ENCODE assay signal across 8 cellular contexts in genomic region chr18:3664563-3665178, GRCh38.
DNase-seq lines count a peak whose midpoint lies in the region; ATAC-seq, FAIRE-seq and TF ChIP-seq lines count a peak whose summit lies in the region.

No MANE protein-coding gene starts in this region.

- peaks cover 8% of the 10 kb centered on the region for H3K4me1 ChIP-seq in GM12878 (ENCODE audit: control insufficient read depth, insufficient read depth, low read length)

- H3K9me3 Mint-ChIP-seq in nephron, result peaks cover 7% of the 10 kb centered on the region
- H3K9me3 Mint-ChIP-seq in immature natural killer cell, result no peaks in the 10 kb centered on the region

- H3K9me3 ChIP-seq in GM12878 (replicated peaks; ENCODE audit: control insufficient read depth, insufficient read depth, low read length), result no peaks in the 10 kb centered on the region; the same call in 2 of the 3 replicates

- WGBS in GM12878 (ENCODE audit: insufficient coverage, insufficient replicate concordance, low lambda C conversion rate, missing lambda C conversion rate), result 39% methylated on average over 6 of the region's 6 CpGs

- H3K27me3 ChIP-seq in GM12878 (replicated peaks in 1 of 2; ENCODE audit: control insufficient read depth in 2 of 2, insufficient read depth in 2 of 2, low read length in 1 of 2), result no peaks in the 10 kb centered on the region

- no peak overlapping the region for H2AFZ ChIP-seq in GM12878 (ENCODE audit: control insufficient read depth, low read depth, low read length)

- H3K36me3 Mint-ChIP-seq in nephron (ENCODE audit: low read depth), result peaks cover 6% of the 10 kb centered on the region
- H3K36me3 Mint-ChIP-seq in immature natural killer cell, result no peaks in the 10 kb centered on the region

- intact Hi-C loops in GM12878 (cut with micrococcal nuclease; ENCODE audit: unreplicated experiment), result loop anchor here (5.0 kb wide), 2 partner anchors 212 to 487 kb away; partner anchors contain the start of gene TGIF1

- CTCF ChIA-PET in GM12878 (lab: Yijun Ruan, JAX), result interaction anchor here (0.6 to 10.1 kb wide), 32 partner anchors 11 to 1393 kb away, joined by 3 to 204 read pairs (median 7); no protein-coding TSS in a partner anchor

- no peak overlapping the region for H3K4me2 ChIP-seq in GM12878 (ENCODE audit: control insufficient read depth, insufficient read depth)

- in situ Hi-C loops in GM12878 (cut with MboI), result loop anchor here (5.0 kb wide), 1 partner anchor 382 kb away; no protein-coding TSS in a partner anchor

- H3K27ac Mint-ChIP-seq in nephron, result peak overlapping the region; percentile 86 to 98 (median 94)
- no peak overlapping the region for H3K27ac Mint-ChIP-seq in immature natural killer cell

- FAIRE-seq in GM12878 (lab: Jason Lieb, UNC), result no peak

- POLR2A ChIA-PET in GM12878 (lab: Charles Lee), result interaction anchor here (0.6 to 0.7 kb wide), 3 partner anchors 32 to 158 kb away, joined by 3 to 5 read pairs (median 3); no protein-coding TSS in a partner anchor

- no peaks in the 10 kb centered on the region for H3K79me2 ChIP-seq in GM12878 (ENCODE audit: control insufficient read depth, insufficient read depth, low read length)

- ATAC-seq in GM12878 (no peak), GM19023 (IDR thresholded peaks at IDR 0.05; ENCODE audit: unreplicated experiment) (no peak), GM18517 (IDR thresholded peaks at IDR 0.05; ENCODE audit: unreplicated experiment) (no peak)

- H3K4me3 ChIP-seq in GM12878, result no peak overlapping the region

- no peak overlapping the region for H3K27ac ChIP-seq in GM12878 (ENCODE audit: control insufficient read depth, insufficient read depth)

- SMC1A ChIA-PET in GM12878 (lab: Charles Lee; ENCODE audit: uncharacterized antibody, unreplicated experiment), result interaction anchor here (0.6 to 4.0 kb wide), 26 partner anchors 9 to 399 kb away, joined by 3 to 72 read pairs (median 5); no protein-coding TSS in a partner anchor

- DNase-seq in GF-D8 (lab: John Stamatoyannopoulos, UW), result peak; percentile 67
- peak; percentile 17 for DNase-seq in NCI-H82 treated with DMSO at 0.1 percent for 48 hours (lab: John Stamatoyannopoulos, UW; ENCODE audit: unreplicated experiment)
- DNase-seq in GM12878 (ENCODE audit: low read depth, low spot score), result no peak
- no peak for DNase-seq in HPDE6-E6E7 (ENCODE audit: extremely low spot score)
- no peak for DNase-seq in immature natural killer cell

- no peak for TF ChIP-seq EP300 in GM12878 (IDR thresholded peaks at IDR 0.05; ENCODE audit: borderline replicate concordance in 1 of 2, control insufficient read depth in 1 of 2, low read depth in 2 of 2, low read length in 2 of 2)

- no peak overlapping the region for H3K9ac ChIP-seq in GM12878 (ENCODE audit: control insufficient read depth, insufficient read depth, low read length)

- no peaks in the 10 kb centered on the region for H4K20me1 ChIP-seq in GM12878 (ENCODE audit: control insufficient read depth, insufficient read depth)

- no peak for TF ChIP-seq RAD21 in GM12878 (IDR thresholded peaks at IDR 0.05; ENCODE audit: insufficient read depth, low read depth, low read length)

- TF ChIP-seq CTCF in GM12878 (IDR thresholded peaks at IDR 0.05 in 2 of 3, conservative IDR thresholded peaks at IDR 0.05 in 1 of 3; ENCODE audit: control insufficient read depth in 2 of 3, extremely low read depth in 1 of 3, insufficient read depth in 1 of 3, low read depth in 3 of 3, low read length in 3 of 3) (no peak), nephron (IDR thresholded peaks at IDR 0.05; ENCODE audit: unreplicated experiment in 3 of 3) (peak in 2 of 3 experiments; percentile 15 to 18)

- no peak for TF ChIP-seq POLR2A in GM12878 (IDR thresholded peaks at IDR 0.05; ENCODE audit: low read depth, low read length)

- H3K4me1 Mint-ChIP-seq in nephron (peaks cover 24% of the 10 kb centered on the region), immature natural killer cell (peaks cover 4 to 9% of the 10 kb centered on the region in 2 donors)

- H3K4me3 Mint-ChIP-seq in nephron, result peak overlapping the region in 1 of 3 experiments; percentile 4
- H3K4me3 Mint-ChIP-seq in immature natural killer cell, result no peak overlapping the region

- BruUV-seq in GM12878 (replicated peaks; lab: Mats Ljungman, UMichigan), result no TSS peak

- RAD21 ChIA-PET in GM12878 (lab: Charles Lee; ENCODE audit: unreplicated experiment), result interaction anchor here (0.7 to 4.4 kb wide), 16 partner anchors 11 to 413 kb away, joined by 3 to 76 read pairs (median 6); no protein-coding TSS in a partner anchor

- H3K27me3 Mint-ChIP-seq in nephron (ENCODE audit: low read depth) (no peaks in the 10 kb centered on the region), immature natural killer cell (ENCODE audit: low read depth in 3 of 3) (peaks cover 0 to 6% (median 0%) of the 10 kb centered on the region in 3 donors)

- H3K36me3 ChIP-seq in GM12878 (ENCODE audit: control insufficient read depth in 2 of 2, insufficient read depth in 2 of 2, low read length in 1 of 2), result no peaks in the 10 kb centered on the region

TF ChIP-seq in GM12878, 131 proteins besides CTCF, POLR2A, EP300 and RAD21:
- TF ChIP-seq, protein P1, sequence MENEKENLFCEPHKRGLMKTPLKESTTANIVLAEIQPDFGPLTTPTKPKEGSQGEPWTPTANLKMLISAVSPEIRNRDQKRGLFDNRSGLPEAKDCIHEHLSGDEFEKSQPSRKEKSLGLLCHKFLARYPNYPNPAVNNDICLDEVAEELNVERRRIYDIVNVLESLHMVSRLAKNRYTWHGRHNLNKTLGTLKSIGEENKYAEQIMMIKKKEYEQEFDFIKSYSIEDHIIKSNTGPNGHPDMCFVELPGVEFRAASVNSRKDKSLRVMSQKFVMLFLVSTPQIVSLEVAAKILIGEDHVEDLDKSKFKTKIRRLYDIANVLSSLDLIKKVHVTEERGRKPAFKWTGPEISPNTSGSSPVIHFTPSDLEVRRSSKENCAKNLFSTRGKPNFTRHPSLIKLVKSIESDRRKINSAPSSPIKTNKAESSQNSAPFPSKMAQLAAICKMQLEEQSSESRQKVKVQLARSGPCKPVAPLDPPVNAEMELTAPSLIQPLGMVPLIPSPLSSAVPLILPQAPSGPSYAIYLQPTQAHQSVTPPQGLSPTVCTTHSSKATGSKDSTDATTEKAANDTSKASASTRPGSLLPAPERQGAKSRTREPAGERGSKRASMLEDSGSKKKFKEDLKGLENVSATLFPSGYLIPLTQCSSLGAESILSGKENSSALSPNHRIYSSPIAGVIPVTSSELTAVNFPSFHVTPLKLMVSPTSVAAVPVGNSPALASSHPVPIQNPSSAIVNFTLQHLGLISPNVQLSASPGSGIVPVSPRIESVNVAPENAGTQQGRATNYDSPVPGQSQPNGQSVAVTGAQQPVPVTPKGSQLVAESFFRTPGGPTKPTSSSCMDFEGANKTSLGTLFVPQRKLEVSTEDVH (IDR thresholded peaks at IDR 0.05; ENCODE audit: low read depth, partially characterized antibody), result no peak
- TF ChIP-seq DPF2 (IDR thresholded peaks at IDR 0.05), result 0 out of 2 replicates have a peak, but pooled peaks have one; percentile 49
- TF ChIP-seq CHD4 (IDR thresholded peaks at IDR 0.05), result no peak
- TF ChIP-seq RELA (IDR thresholded peaks at IDR 0.05; ENCODE audit: borderline replicate concordance, partially characterized antibody), result no peak
- no peak for TF ChIP-seq ATF2 (IDR thresholded peaks at IDR 0.05; ENCODE audit: low read length)
- 0 out of 2 replicates have a peak, but pooled peaks have one; percentile 6 for TF ChIP-seq SPI1 (IDR thresholded peaks at IDR 0.05; ENCODE audit: borderline replicate concordance, insufficient read depth, low read depth, low read length)
- no peak for TF ChIP-seq SMAD5 (IDR thresholded peaks at IDR 0.05; ENCODE audit: low read depth)

Comparison
In these comparisons a context has a peak if more than half of its experiments do, and no peak if none do; other contexts are left out.
1. DNase-seq: peak in GF-D8 (single experiment) and NCI-H82 treated with DMSO at 0.1 percent for 48 hours (single experiment); none in GM12878 (single experiment), HPDE6-E6E7 (single experiment) and immature natural killer cell (0 of 3).
2. CTCF ChIP-seq: peak in nephron (2 of 3); none in GM12878 (0 of 3).
3. H3K27ac Mint-ChIP-seq: peak in nephron (3 of 3); none in immature natural killer cell (0 of 6).